In the genomic region with DNA sequence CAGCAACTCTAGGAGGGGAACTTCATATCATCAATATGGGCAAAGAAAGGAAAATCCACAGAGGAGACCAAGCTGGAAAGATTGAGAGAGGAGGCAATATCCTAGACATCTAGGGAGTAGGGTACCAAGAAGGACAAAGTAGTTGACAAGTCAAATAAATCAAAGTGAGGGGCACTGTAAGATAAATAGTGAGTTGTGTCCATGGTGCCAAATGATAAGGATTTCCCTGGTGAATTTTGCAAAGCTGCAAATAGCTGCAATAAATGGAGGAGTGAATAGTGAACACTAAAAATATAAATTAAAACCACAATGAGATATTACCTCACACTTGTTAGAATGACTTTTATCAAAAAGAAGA, we compare ENCODE assay signal across 1 cellular context.
TF ChIP-seq lines count a peak whose summit lies in the region.

No MANE protein-coding gene starts in this region.

TF ChIP-seq in K562, 482 proteins besides CTCF, POLR2A, EP300 and RAD21:
- TF ChIP-seq E2F3 (CRISPR knock-in tag; IDR thresholded peaks at IDR 0.05): no peak
- TF ChIP-seq ARID1B (IDR thresholded peaks at IDR 0.05): peak; percentile 36; the same call in 1 of the 2 replicates
- TF ChIP-seq MEIS2 (IDR thresholded peaks at IDR 0.05; ENCODE audit: partially characterized antibody): peak; percentile 86
- no peak for TF ChIP-seq SRSF7 (optimal IDR thresholded peaks at IDR 0.05; ENCODE audit: low read depth, low read length)
- TF ChIP-seq CBFA2T3 (IDR thresholded peaks at IDR 0.05): peak; percentile 46
- TF ChIP-seq, protein P1, sequence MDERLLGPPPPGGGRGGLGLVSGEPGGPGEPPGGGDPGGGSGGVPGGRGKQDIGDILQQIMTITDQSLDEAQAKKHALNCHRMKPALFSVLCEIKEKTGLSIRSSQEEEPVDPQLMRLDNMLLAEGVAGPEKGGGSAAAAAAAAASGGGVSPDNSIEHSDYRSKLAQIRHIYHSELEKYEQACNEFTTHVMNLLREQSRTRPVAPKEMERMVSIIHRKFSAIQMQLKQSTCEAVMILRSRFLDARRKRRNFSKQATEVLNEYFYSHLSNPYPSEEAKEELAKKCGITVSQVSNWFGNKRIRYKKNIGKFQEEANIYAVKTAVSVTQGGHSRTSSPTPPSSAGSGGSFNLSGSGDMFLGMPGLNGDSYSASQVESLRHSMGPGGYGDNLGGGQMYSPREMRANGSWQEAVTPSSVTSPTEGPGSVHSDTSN (CRISPR knock-in tag; IDR thresholded peaks at IDR 0.05; ENCODE audit: low read depth): no peak
- TF ChIP-seq, protein P1 (tag; conservative IDR thresholded peaks at IDR 0.05; ENCODE audit: low read depth): peak; percentile 83
- TF ChIP-seq, protein P2, sequence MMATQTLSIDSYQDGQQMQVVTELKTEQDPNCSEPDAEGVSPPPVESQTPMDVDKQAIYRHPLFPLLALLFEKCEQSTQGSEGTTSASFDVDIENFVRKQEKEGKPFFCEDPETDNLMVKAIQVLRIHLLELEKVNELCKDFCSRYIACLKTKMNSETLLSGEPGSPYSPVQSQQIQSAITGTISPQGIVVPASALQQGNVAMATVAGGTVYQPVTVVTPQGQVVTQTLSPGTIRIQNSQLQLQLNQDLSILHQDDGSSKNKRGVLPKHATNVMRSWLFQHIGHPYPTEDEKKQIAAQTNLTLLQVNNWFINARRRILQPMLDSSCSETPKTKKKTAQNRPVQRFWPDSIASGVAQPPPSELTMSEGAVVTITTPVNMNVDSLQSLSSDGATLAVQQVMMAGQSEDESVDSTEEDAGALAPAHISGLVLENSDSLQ (IDR thresholded peaks at IDR 0.05): peak; percentile 38; the same call in 1 of the 2 replicates
